ENCODE assay signal across 19 cellular contexts in the genomic region with DNA sequence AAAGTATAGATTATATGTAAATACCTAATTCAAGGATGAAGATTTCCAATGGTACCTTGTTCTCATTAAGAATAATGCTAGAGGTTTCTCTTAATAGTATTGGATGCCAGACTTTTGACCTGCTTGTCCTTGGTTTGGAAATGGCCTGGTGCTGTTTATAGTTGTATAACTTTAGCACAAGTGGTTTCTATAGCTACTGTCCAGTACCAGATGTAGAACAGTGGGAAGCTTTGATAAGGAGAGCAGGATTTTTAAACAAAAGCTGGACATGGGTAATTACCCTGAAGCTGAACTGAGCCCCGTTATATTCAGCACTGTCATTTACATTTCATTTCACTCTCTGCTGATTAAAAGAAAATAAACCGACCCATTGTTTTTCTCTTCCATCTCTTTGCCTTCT.
"Had no signal": no experiment of that assay in that cellular context is flagged by ENCODE, and none has a peak within 500 bp of the region (broad histone marks: within the 10 kb centered on the region; RNA-seq: fewer than 3 reads in every experiment).

No MANE protein-coding gene starts in this region.

- H3K4me3 ChIP-seq: dorsolateral prefrontal cortex, ovary, thoracic aorta, upper lobe of right lung had no signal

- H3K27me3 Mint-ChIP-seq: activated B cell treated with CpG ODN at 0.5 μM for 24 hours; activated CD8-positive, alpha-beta T cell treated with anti-CD3 and anti-CD28 coated beads for 36 hours; activated naive CD8-positive, alpha-beta T cell; naive B cell had no signal

- H3K9me3 Mint-ChIP-seq: activated B cell treated with CpG ODN at 0.5 μM for 24 hours; activated CD8-positive, alpha-beta T cell treated with anti-CD3 and anti-CD28 coated beads for 36 hours; naive B cell; stimulated activated effector memory CD8-positive, alpha-beta T cell treated with anti-CD3 and anti-CD28 coated beads, Interleukin-12 subunit alpha, Interleukin-12 subunit beta, amount 100 ng/mL, for 72 hours had no signal

- H3K4me1 Mint-ChIP-seq: activated B cell treated with CpG ODN at 0.5 μM for 24 hours; naive B cell; stimulated activated effector memory CD8-positive, alpha-beta T cell treated with anti-CD3 and anti-CD28 coated beads, Interleukin-12 subunit alpha, Interleukin-12 subunit beta, amount 100 ng/mL, for 72 hours had no signal

- H3K27me3 ChIP-seq: dorsolateral prefrontal cortex, foreskin keratinocyte, ovary, upper lobe of right lung had no signal

- H3K4me1 ChIP-seq: foreskin keratinocyte had no signal

- DNase-seq: activated B cell treated with CpG ODN at 0.5 μM for 24 hours; activated CD4-positive, alpha-beta T cell treated with anti-CD3 and anti-CD28 coated beads for 48 hours; activated CD8-positive, alpha-beta memory T cell treated with anti-CD3 and anti-CD28 coated beads, Interleukin-2, amount 50 U/mL, for 4 hours; activated CD8-positive, alpha-beta T cell treated with anti-CD3 and anti-CD28 coated beads for 36 hours; activated effector memory CD4-positive, alpha-beta T cell treated with anti-CD3 and anti-CD28 coated beads, Interleukin-2, amount 50 U/mL, for 16 hours; activated T-cell treated with anti-CD3 and anti-CD28 coated beads, Interleukin-2, amount 50 U/mL, for 48 hours; amniotic stem cell; dorsolateral prefrontal cortex; erythroblast; foreskin keratinocyte; head of caudate nucleus; left colon; naive B cell; ovary; stimulated activated CD4-positive, alpha-beta T cell treated with anti-CD3 and anti-CD28 coated beads, Interleukin-1b, Interleukin-23, amount 100 ng/mL, for 48 hours; upper lobe of right lung had no signal

- H3K27ac Mint-ChIP-seq: activated B cell treated with CpG ODN at 0.5 μM for 24 hours; activated CD8-positive, alpha-beta T cell treated with anti-CD3 and anti-CD28 coated beads for 36 hours; activated naive CD8-positive, alpha-beta T cell; naive B cell; stimulated activated effector memory CD8-positive, alpha-beta T cell treated with anti-CD3 and anti-CD28 coated beads, Interleukin-12 subunit alpha, Interleukin-12 subunit beta, amount 100 ng/mL, for 72 hours had no signal

- H3K36me3 ChIP-seq: ovary, thoracic aorta had no signal

- H3K4me3 Mint-ChIP-seq: activated B cell treated with CpG ODN at 0.5 μM for 24 hours; activated CD8-positive, alpha-beta T cell treated with anti-CD3 and anti-CD28 coated beads for 36 hours; activated naive CD8-positive, alpha-beta T cell; naive B cell; stimulated activated effector memory CD8-positive, alpha-beta T cell treated with anti-CD3 and anti-CD28 coated beads, Interleukin-12 subunit alpha, Interleukin-12 subunit beta, amount 100 ng/mL, for 72 hours had no signal

- H3K9me3 ChIP-seq: ovary, thoracic aorta, upper lobe of right lung had no signal

- ATAC-seq: activated CD8-positive, alpha-beta T cell treated with anti-CD3 and anti-CD28 coated beads for 36 hours; foreskin keratinocyte; left colon; stimulated activated effector memory CD8-positive, alpha-beta T cell treated with anti-CD3 and anti-CD28 coated beads, Interleukin-12 subunit alpha, Interleukin-12 subunit beta, amount 100 ng/mL, for 72 hours; upper lobe of right lung had no signal

- H3K27ac ChIP-seq: foreskin keratinocyte, ovary, thoracic aorta, upper lobe of right lung had no signal
